ENCODE assay signal across 1 cellular context in the genomic region with DNA sequence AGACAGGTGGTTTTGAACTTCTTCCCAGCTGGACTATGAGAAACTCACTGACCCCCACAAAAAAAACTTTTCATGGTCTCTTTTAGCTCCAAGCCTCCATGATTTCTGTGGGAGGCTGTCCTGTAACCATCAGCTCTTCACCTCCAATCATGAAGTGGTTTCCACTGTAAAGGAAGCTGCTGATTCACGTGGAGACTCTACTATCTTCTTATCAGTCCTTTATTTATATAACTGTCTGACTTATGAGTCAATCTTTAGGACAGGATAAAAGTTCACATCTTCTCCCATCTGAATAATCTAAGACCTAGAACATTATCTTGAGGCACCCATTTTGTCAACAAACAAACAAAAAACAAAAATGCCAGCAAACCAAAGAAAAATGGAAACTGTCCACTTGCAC.
A peak's percentile ranks its signal among the peaks of the same experiment; 100 is the strongest.
TF ChIP-seq lines count a peak whose summit lies in the region.

No MANE protein-coding gene starts in this region.

TF ChIP-seq in A549, 52 proteins besides CTCF, POLR2A, EP300 and RAD21 (continued from another document):
- TF ChIP-seq, protein P1, sequence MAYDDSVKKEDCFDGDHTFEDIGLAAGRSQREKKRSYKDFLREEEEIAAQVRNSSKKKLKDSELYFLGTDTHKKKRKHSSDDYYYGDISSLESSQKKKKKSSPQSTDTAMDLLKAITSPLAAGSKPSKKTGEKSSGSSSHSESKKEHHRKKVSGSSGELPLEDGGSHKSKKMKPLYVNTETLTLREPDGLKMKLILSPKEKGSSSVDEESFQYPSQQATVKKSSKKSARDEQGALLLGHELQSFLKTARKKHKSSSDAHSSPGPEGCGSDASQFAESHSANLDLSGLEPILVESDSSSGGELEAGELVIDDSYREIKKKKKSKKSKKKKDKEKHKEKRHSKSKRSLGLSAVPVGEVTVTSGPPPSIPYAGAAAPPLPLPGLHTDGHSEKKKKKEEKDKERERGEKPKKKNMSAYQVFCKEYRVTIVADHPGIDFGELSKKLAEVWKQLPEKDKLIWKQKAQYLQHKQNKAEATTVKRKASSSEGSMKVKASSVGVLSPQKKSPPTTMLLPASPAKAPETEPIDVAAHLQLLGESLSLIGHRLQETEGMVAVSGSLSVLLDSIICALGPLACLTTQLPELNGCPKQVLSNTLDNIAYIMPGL (CRISPR knock-in tag; IDR thresholded peaks at IDR 0.05; ENCODE audit: borderline replicate concordance), result no peak
- TF ChIP-seq EHMT2 (IDR thresholded peaks at IDR 0.05; ENCODE audit: low read depth) (no peak), RARB (CRISPR knock-in tag; IDR thresholded peaks at IDR 0.05) (no peak; the same call in 1 of the 2 replicates), ZFP36 (IDR thresholded peaks at IDR 0.05; ENCODE audit: borderline replicate concordance, partially characterized antibody) (no peak), JUN (IDR thresholded peaks at IDR 0.05) (0 out of 5 replicates have a peak, but pooled peaks of 1 of the 2 experiments have one; percentile 29), ZSCAN20 (CRISPR knock-in tag; IDR thresholded peaks at IDR 0.05) (no peak), HDAC2 (IDR thresholded peaks at IDR 0.05) (no peak), CBX8 (IDR thresholded peaks at IDR 0.05) (no peak), KDM1A (IDR thresholded peaks at IDR 0.05; ENCODE audit: low read depth) (no peak), EHF (CRISPR knock-in tag; IDR thresholded peaks at IDR 0.05) (no peak), ZC3H11A (IDR thresholded peaks at IDR 0.05) (no peak), NPAS2 (CRISPR knock-in tag; IDR thresholded peaks at IDR 0.05; ENCODE audit: borderline replicate concordance) (no peak), FOSB (CRISPR knock-in tag; IDR thresholded peaks at IDR 0.05) (no peak), RCOR1 (IDR thresholded peaks at IDR 0.05; ENCODE audit: low read depth, low read length) (no peak), CEBPB (IDR thresholded peaks at IDR 0.05) (peak in 1 of 2 experiments; percentile 65; a peak in 2 of 4 replicates), PHF8 (IDR thresholded peaks at IDR 0.05; ENCODE audit: borderline replicate concordance, low read depth) (no peak), FOXS1 (CRISPR knock-in tag; IDR thresholded peaks at IDR 0.05) (peak; percentile 79; the same call in 1 of the 2 replicates), RNF2 (IDR thresholded peaks at IDR 0.05; ENCODE audit: borderline replicate concordance, low read depth) (no peak), HOXB13 (CRISPR knock-in tag; IDR thresholded peaks at IDR 0.05; ENCODE audit: low read depth) (no peak), CHD2 (IDR thresholded peaks at IDR 0.05; ENCODE audit: low read length, partially characterized antibody) (no peak), CBX2 (IDR thresholded peaks at IDR 0.05; ENCODE audit: borderline replicate concordance, low read depth) (no peak), JUNB (IDR thresholded peaks at IDR 0.05) (peak; percentile 74), POLR2AphosphoS2 (conservative IDR thresholded peaks at IDR 0.05; ENCODE audit: low read length) (no peak), NFE2L2 (conservative IDR thresholded peaks at IDR 0.05; ENCODE audit: low read length) (no peak), NR3C1 (IDR thresholded peaks at IDR 0.05) (no peak), HOXA7 (CRISPR knock-in tag; IDR thresholded peaks at IDR 0.05) (no peak), TFCP2L1 (CRISPR knock-in tag; IDR thresholded peaks at IDR 0.05) (no peak), ZNF302 (CRISPR knock-in tag; IDR thresholded peaks at IDR 0.05) (no peak), MAZ (IDR thresholded peaks at IDR 0.05; ENCODE audit: borderline replicate concordance, low read depth, low read length) (no peak), SREBF2 (IDR thresholded peaks at IDR 0.05) (no peak), CHD4 (IDR thresholded peaks at IDR 0.05; ENCODE audit: borderline replicate concordance) (no peak), KDM5A (IDR thresholded peaks at IDR 0.05) (no peak), HEYL (CRISPR knock-in tag; IDR thresholded peaks at IDR 0.05) (no peak), MYC (IDR thresholded peaks at IDR 0.05; ENCODE audit: borderline replicate concordance, low read length) (no peak), RFX5 (IDR thresholded peaks at IDR 0.05) (no peak), GATA3 (IDR thresholded peaks at IDR 0.05; ENCODE audit: borderline replicate concordance) (peak; percentile 96), SMC3 (IDR thresholded peaks at IDR 0.05) (no peak), FOSL2 (IDR thresholded peaks at IDR 0.05) (0 out of 2 replicates have a peak, but pooled peaks have one; percentile 29), FOSL2 (CRISPR knock-in tag; IDR thresholded peaks at IDR 0.05) (peak; percentile 79), HOXB5 (CRISPR knock-in tag; IDR thresholded peaks at IDR 0.05) (no peak), MAFK (IDR thresholded peaks at IDR 0.05; ENCODE audit: partially characterized antibody) (peak; percentile 15), BHLHE40 (IDR thresholded peaks at IDR 0.05; ENCODE audit: low read depth, low read length) (no peak), ESRRA (IDR thresholded peaks at IDR 0.05; ENCODE audit: borderline replicate concordance, low read length) (no peak)
- TF ChIP-seq, protein P2, sequence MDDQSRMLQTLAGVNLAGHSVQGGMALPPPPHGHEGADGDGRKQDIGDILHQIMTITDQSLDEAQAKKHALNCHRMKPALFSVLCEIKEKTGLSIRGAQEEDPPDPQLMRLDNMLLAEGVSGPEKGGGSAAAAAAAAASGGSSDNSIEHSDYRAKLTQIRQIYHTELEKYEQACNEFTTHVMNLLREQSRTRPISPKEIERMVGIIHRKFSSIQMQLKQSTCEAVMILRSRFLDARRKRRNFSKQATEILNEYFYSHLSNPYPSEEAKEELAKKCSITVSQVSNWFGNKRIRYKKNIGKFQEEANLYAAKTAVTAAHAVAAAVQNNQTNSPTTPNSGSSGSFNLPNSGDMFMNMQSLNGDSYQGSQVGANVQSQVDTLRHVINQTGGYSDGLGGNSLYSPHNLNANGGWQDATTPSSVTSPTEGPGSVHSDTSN (IDR thresholded peaks at IDR 0.05), result no peak
- TF ChIP-seq, protein P3, sequence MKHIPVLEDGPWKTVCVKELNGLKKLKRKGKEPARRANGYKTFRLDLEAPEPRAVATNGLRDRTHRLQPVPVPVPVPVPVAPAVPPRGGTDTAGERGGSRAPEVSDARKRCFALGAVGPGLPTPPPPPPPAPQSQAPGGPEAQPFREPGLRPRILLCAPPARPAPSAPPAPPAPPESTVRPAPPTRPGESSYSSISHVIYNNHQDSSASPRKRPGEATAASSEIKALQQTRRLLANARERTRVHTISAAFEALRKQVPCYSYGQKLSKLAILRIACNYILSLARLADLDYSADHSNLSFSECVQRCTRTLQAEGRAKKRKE (CRISPR knock-in tag; IDR thresholded peaks at IDR 0.05; ENCODE audit: low read depth), result no peak
- TF ChIP-seq, protein P4, sequence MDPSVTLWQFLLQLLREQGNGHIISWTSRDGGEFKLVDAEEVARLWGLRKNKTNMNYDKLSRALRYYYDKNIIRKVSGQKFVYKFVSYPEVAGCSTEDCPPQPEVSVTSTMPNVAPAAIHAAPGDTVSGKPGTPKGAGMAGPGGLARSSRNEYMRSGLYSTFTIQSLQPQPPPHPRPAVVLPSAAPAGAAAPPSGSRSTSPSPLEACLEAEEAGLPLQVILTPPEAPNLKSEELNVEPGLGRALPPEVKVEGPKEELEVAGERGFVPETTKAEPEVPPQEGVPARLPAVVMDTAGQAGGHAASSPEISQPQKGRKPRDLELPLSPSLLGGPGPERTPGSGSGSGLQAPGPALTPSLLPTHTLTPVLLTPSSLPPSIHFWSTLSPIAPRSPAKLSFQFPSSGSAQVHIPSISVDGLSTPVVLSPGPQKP (IDR thresholded peaks at IDR 0.05; ENCODE audit: low read depth, low read length), result no peak
- TF ChIP-seq, protein P5, sequence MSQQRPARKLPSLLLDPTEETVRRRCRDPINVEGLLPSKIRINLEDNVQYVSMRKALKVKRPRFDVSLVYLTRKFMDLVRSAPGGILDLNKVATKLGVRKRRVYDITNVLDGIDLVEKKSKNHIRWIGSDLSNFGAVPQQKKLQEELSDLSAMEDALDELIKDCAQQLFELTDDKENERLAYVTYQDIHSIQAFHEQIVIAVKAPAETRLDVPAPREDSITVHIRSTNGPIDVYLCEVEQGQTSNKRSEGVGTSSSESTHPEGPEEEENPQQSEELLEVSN (IDR thresholded peaks at IDR 0.05; ENCODE audit: borderline replicate concordance, low read depth), result no peak
- TF ChIP-seq, protein P6, sequence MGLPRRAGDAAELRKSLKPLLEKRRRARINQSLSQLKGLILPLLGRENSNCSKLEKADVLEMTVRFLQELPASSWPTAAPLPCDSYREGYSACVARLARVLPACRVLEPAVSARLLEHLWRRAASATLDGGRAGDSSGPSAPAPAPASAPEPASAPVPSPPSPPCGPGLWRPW (IDR thresholded peaks at IDR 0.05), result no peak
- TF ChIP-seq, protein P7, sequence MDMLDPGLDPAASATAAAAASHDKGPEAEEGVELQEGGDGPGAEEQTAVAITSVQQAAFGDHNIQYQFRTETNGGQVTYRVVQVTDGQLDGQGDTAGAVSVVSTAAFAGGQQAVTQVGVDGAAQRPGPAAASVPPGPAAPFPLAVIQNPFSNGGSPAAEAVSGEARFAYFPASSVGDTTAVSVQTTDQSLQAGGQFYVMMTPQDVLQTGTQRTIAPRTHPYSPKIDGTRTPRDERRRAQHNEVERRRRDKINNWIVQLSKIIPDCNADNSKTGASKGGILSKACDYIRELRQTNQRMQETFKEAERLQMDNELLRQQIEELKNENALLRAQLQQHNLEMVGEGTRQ (IDR thresholded peaks at IDR 0.05), result no peak
- TF ChIP-seq, protein P8, sequence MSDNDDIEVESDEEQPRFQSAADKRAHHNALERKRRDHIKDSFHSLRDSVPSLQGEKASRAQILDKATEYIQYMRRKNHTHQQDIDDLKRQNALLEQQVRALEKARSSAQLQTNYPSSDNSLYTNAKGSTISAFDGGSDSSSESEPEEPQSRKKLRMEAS (IDR thresholded peaks at IDR 0.05), result peak; percentile 73
- TF ChIP-seq, protein P9, sequence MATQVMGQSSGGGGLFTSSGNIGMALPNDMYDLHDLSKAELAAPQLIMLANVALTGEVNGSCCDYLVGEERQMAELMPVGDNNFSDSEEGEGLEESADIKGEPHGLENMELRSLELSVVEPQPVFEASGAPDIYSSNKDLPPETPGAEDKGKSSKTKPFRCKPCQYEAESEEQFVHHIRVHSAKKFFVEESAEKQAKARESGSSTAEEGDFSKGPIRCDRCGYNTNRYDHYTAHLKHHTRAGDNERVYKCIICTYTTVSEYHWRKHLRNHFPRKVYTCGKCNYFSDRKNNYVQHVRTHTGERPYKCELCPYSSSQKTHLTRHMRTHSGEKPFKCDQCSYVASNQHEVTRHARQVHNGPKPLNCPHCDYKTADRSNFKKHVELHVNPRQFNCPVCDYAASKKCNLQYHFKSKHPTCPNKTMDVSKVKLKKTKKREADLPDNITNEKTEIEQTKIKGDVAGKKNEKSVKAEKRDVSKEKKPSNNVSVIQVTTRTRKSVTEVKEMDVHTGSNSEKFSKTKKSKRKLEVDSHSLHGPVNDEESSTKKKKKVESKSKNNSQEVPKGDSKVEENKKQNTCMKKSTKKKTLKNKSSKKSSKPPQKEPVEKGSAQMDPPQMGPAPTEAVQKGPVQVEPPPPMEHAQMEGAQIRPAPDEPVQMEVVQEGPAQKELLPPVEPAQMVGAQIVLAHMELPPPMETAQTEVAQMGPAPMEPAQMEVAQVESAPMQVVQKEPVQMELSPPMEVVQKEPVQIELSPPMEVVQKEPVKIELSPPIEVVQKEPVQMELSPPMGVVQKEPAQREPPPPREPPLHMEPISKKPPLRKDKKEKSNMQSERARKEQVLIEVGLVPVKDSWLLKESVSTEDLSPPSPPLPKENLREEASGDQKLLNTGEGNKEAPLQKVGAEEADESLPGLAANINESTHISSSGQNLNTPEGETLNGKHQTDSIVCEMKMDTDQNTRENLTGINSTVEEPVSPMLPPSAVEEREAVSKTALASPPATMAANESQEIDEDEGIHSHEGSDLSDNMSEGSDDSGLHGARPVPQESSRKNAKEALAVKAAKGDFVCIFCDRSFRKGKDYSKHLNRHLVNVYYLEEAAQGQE (IDR thresholded peaks at IDR 0.05), result no peak
